ENCODE assay signal across 8 cellular contexts in genomic region chr15:70512772-70513362, GRCh38.
DNase-seq lines count a peak whose midpoint lies in the region; ATAC-seq, FAIRE-seq and TF ChIP-seq lines count a peak whose summit lies in the region.

No MANE protein-coding gene starts in this region.

- DNase-seq in D721Med (ENCODE audit: insufficient read length, low spot score): peak; percentile 53
- peak; percentile 67 to 71 for DNase-seq in Kasumi-1 (lab: John Stamatoyannopoulos, UW)
- DNase-seq in WERI-Rb-1: peak; percentile 80
- DNase-seq in epithelial cell of proximal tubule (ENCODE audit: low read depth): no peak
- peak; percentile 92 for DNase-seq in osteoblast (ENCODE audit: insufficient read length, low spot score, missing footprints)
- no peak for DNase-seq in DMS79 (lab: John Stamatoyannopoulos, UW)

- FAIRE-seq in D721Med (lab: Jason Lieb, UNC): no peak

- H3K4me1 ChIP-seq in osteoblast (ENCODE audit: insufficient read depth, low read length): peaks cover 18% of the 10 kb centered on the region

- no peak overlapping the region for H3K4me2 ChIP-seq in osteoblast (ENCODE audit: insufficient read depth, low read length)

- H3K9me3 ChIP-seq in WERI-Rb-1 (ENCODE audit: severe bottlenecking): peaks cover 4% of the 10 kb centered on the region
- H3K9me3 ChIP-seq in osteoblast (ENCODE audit: low read depth, low read length): peaks cover 3% of the 10 kb centered on the region

- H3K27ac ChIP-seq in WERI-Rb-1 (no peak overlapping the region), osteoblast (ENCODE audit: low read depth, low read length) (no peak overlapping the region)

- H3K36me3 ChIP-seq in WERI-Rb-1 (no peaks in the 10 kb centered on the region), osteoblast (ENCODE audit: insufficient read depth, low read length) (no peaks in the 10 kb centered on the region)

- H3K79me2 ChIP-seq in osteoblast (ENCODE audit: insufficient read depth, low read length): no peaks in the 10 kb centered on the region

- no peak overlapping the region for H2AFZ ChIP-seq in osteoblast (ENCODE audit: low read length)

- H4K20me1 ChIP-seq in osteoblast (ENCODE audit: insufficient read depth, low read length): no peaks in the 10 kb centered on the region

- peak; percentile 70 for ATAC-seq in GM21381 (IDR thresholded peaks at IDR 0.05; ENCODE audit: unreplicated experiment)
- ATAC-seq in GM19397 (IDR thresholded peaks at IDR 0.05; ENCODE audit: unreplicated experiment): no peak

- TF ChIP-seq CTCF in D721Med (IDR thresholded peaks at IDR 0.05; ENCODE audit: insufficient read depth, missing control alignments): peak; percentile 73
- peak; percentile 97 for TF ChIP-seq CTCF in WERI-Rb-1 (IDR thresholded peaks at IDR 0.05; ENCODE audit: low read depth, low read length)
- TF ChIP-seq CTCF in epithelial cell of proximal tubule (conservative IDR thresholded peaks at IDR 0.05; ENCODE audit: low read depth, low read length): peak; percentile 92
- TF ChIP-seq CTCF in osteoblast (IDR thresholded peaks at IDR 0.05; ENCODE audit: extremely low read depth, low read depth, low read length): peak; percentile 89

- H3K27me3 ChIP-seq in WERI-Rb-1 (ENCODE audit: insufficient read depth, low read depth, severe bottlenecking): no peaks in the 10 kb centered on the region
- peaks cover 11% of the 10 kb centered on the region for H3K27me3 ChIP-seq in osteoblast (ENCODE audit: insufficient read depth, low read length)

- no peak overlapping the region for H3K4me3 ChIP-seq in WERI-Rb-1 (ENCODE audit: low read depth, low read length)
- no peak overlapping the region for H3K4me3 ChIP-seq in epithelial cell of proximal tubule (ENCODE audit: low read depth, low read length)
- H3K4me3 ChIP-seq in osteoblast (ENCODE audit: insufficient read depth, low read length): no peak overlapping the region

Comparison
In these comparisons a context has a peak if more than half of its experiments do, and no peak if none do; other contexts are left out.
1. DNase-seq: peak in D721Med (single experiment), Kasumi-1 (2 of 2), WERI-Rb-1 (single experiment) and osteoblast (single experiment); none in epithelial cell of proximal tubule (single experiment) and DMS79 (single experiment).
2. Peak in every context shown above with its lines, with median percentiles within 50 percentile points of each other: CTCF ChIP-seq.